In genomic region chr15:85297537-85297936, GRCh38 we compare ENCODE assay signal across 13 cellular contexts.
A peak's percentile ranks its signal among the peaks of the same experiment; 100 is the strongest.
DNase-seq lines count a peak whose midpoint lies in the region; ATAC-seq and TF ChIP-seq lines count a peak whose summit lies in the region.
"Had no signal": no experiment of that assay in that cellular context is flagged by ENCODE, and none has a peak within 500 bp of the region (broad histone marks: within the 10 kb centered on the region; RNA-seq: fewer than 3 reads in every experiment).

No MANE protein-coding gene starts in this region.

- in situ Hi-C loops in mammary epithelial cell (cut with MboI; ENCODE audit: low sequenced_read_pairs in 2 of 2), result loop anchor here in 1 of 2 donors (25.0 kb wide), 1 partner anchor 540 kb away; no protein-coding TSS in a partner anchor

- POLR2A ChIA-PET in MCF 10A (lab: Yijun Ruan, JAX), result interaction anchor here (1.2 kb wide), 1 partner anchor 34 kb away, joined by 6 read pairs; no protein-coding TSS in a partner anchor

- DNase-seq in mammary epithelial cell (no peak), MCF 10A (ENCODE audit: unreplicated experiment) (no peak), NCI-H82 (lab: John Stamatoyannopoulos, UW) (peak; percentile 76), uterus (no peak), progenitor cell of endocrine pancreas (ENCODE audit: low spot score, unreplicated experiment) (no peak)
- DNase-seq in activated CD4-positive, CD25-positive, alpha-beta regulatory T cell (lab: John Stamatoyannopoulos, UW), result no peak
- DNase-seq: DMS 273 treated with DMSO at 0.1 percent for 48 hours, MM.1S, NCI-H1105 treated with DMSO at 0.1 percent for 48 hours, NCI-H187, NCI-H526 treated with DMSO at 0.1 percent for 48 hours had no signal

- dilution Hi-C loops in mammary epithelial cell (cut with HindIII; ENCODE audit: low sequenced_read_pairs), result no loop called here

- H3K4me1 ChIP-seq in mammary epithelial cell (ENCODE audit: insufficient read depth, low read length) (peaks cover 7% of the 10 kb centered on the region), uterus (no peaks in the 10 kb centered on the region)

- H3K27ac ChIP-seq in mammary epithelial cell (ENCODE audit: insufficient read depth, low read depth, low read length) (no peak overlapping the region), uterus (peak overlapping the region; percentile 67)

- peaks cover 11% of the 10 kb centered on the region for H3K4me1 Mint-ChIP-seq in MCF 10A (ENCODE audit: insufficient read depth, unreplicated experiment)
- H3K4me1 Mint-ChIP-seq in activated T-helper 17 cell treated with anti-CD3 and anti-CD28 coated beads, Interleukin-2, amount 50 U/mL, for 72 hours, result peaks cover 12% of the 10 kb centered on the region
- H3K4me1 Mint-ChIP-seq in progenitor cell of endocrine pancreas (ENCODE audit: low read depth), result peaks cover 6% of the 10 kb centered on the region

- WGBS in mammary epithelial cell (ENCODE audit: low coverage, missing lambda C conversion rate), result 97% methylated on average over 7 of the region's 7 CpGs

- no TSS peak for BruUV-seq in mammary epithelial cell (replicated peaks; lab: Mats Ljungman, UMichigan)
- BruUV-seq in MCF 10A (replicated peaks; lab: Mats Ljungman, UMichigan), result no TSS peak

- H4K20me1 ChIP-seq in mammary epithelial cell (ENCODE audit: insufficient read depth, low read length), result no peaks in the 10 kb centered on the region

- no peak for TF ChIP-seq POLR2A in uterus (IDR thresholded peaks at IDR 0.05)

- TF ChIP-seq CTCF in mammary epithelial cell (conservative IDR thresholded peaks at IDR 0.05 in 1 of 2, IDR thresholded peaks at IDR 0.05 in 1 of 2; ENCODE audit: extremely low read depth in 1 of 2, insufficient read depth in 1 of 2, low read depth in 1 of 2, low read length in 2 of 2), result no peak
- TF ChIP-seq CTCF in MCF 10A (IDR thresholded peaks at IDR 0.05; ENCODE audit: unreplicated experiment), result no peak
- no peak for TF ChIP-seq CTCF in uterus (IDR thresholded peaks at IDR 0.05)
- no peak for TF ChIP-seq CTCF in progenitor cell of endocrine pancreas (IDR thresholded peaks at IDR 0.05; ENCODE audit: unreplicated experiment)

- no peaks in the 10 kb centered on the region for H3K36me3 ChIP-seq in mammary epithelial cell (ENCODE audit: insufficient read depth, low read length)
- H3K36me3 ChIP-seq in uterus, result no peaks in the 10 kb centered on the region

- CTCF ChIA-PET in mammary epithelial cell (lab: Charles Lee; ENCODE audit: low non-redundant PET), result no interaction called here
- CTCF ChIA-PET in MCF 10A (lab: Yijun Ruan, JAX), result interaction anchor here (0.8 to 4.2 kb wide), 16 partner anchors 9 to 543 kb away, joined by 3 to 39 read pairs (median 4); no protein-coding TSS in a partner anchor

- H3K27me3 Mint-ChIP-seq in MCF 10A (ENCODE audit: insufficient read depth, unreplicated experiment) (no peaks in the 10 kb centered on the region), progenitor cell of endocrine pancreas (peaks cover 8% of the 10 kb centered on the region)
- H3K27me3 Mint-ChIP-seq in activated T-helper 17 cell treated with anti-CD3 and anti-CD28 coated beads, Interleukin-2, amount 50 U/mL, for 72 hours, result no peaks in the 10 kb centered on the region

- no peaks in the 10 kb centered on the region for H3K79me2 ChIP-seq in mammary epithelial cell (ENCODE audit: insufficient read depth, low read length)

- H3K9me3 Mint-ChIP-seq in MCF 10A (ENCODE audit: unreplicated experiment), result no peaks in the 10 kb centered on the region
- H3K9me3 Mint-ChIP-seq in activated T-helper 17 cell treated with anti-CD3 and anti-CD28 coated beads, Interleukin-2, amount 50 U/mL, for 72 hours, result no peaks in the 10 kb centered on the region
- no peaks in the 10 kb centered on the region for H3K9me3 Mint-ChIP-seq in progenitor cell of endocrine pancreas (ENCODE audit: low read depth)

- H3K27me3 ChIP-seq in mammary epithelial cell (ENCODE audit: insufficient read depth, low read length) (no peaks in the 10 kb centered on the region), uterus (no peaks in the 10 kb centered on the region)

- H3K4me3 ChIP-seq in mammary epithelial cell (replicated peaks in 1 of 3; ENCODE audit: insufficient read depth in 1 of 3, low read depth in 2 of 3, low read length in 3 of 3) (no peak overlapping the region), uterus (no peak overlapping the region)

- H3K27ac Mint-ChIP-seq in MCF 10A (ENCODE audit: low read depth, unreplicated experiment) (no peak overlapping the region), progenitor cell of endocrine pancreas (no peak overlapping the region)
- H3K27ac Mint-ChIP-seq in activated T-helper 17 cell treated with anti-CD3 and anti-CD28 coated beads, Interleukin-2, amount 50 U/mL, for 72 hours, result no peak overlapping the region

- H3K9me3 ChIP-seq in mammary epithelial cell (replicated peaks; ENCODE audit: insufficient read depth, low read length) (no peaks in the 10 kb centered on the region), uterus (no peaks in the 10 kb centered on the region)

- peak overlapping the region; percentile 65 for H3K4me2 ChIP-seq in mammary epithelial cell (ENCODE audit: insufficient read depth, low read depth, low read length)

- intact Hi-C loops in mammary epithelial cell (cut with micrococcal nuclease), result loop anchor here (5.0 kb wide), 1 partner anchor 430 kb away; no protein-coding TSS in a partner anchor
- intact Hi-C loops in MCF 10A (cut with micrococcal nuclease), result loop anchor here (5.0 kb wide), 1 partner anchor 35 kb away; no protein-coding TSS in a partner anchor
- intact Hi-C loops in uterus (cut with DNase I; ENCODE audit: low total_unique reads), result no loop called here

- H3K9ac ChIP-seq in mammary epithelial cell (ENCODE audit: insufficient read depth, low read length), result no peak overlapping the region

- H3K36me3 Mint-ChIP-seq in MCF 10A (ENCODE audit: insufficient read depth, unreplicated experiment), result no peaks in the 10 kb centered on the region
- no peaks in the 10 kb centered on the region for H3K36me3 Mint-ChIP-seq in activated T-helper 17 cell treated with anti-CD3 and anti-CD28 coated beads, Interleukin-2, amount 50 U/mL, for 72 hours (ENCODE audit: low read depth)
- H3K36me3 Mint-ChIP-seq in progenitor cell of endocrine pancreas (ENCODE audit: insufficient read depth), result no peaks in the 10 kb centered on the region

- no peak overlapping the region for H3K4me3 Mint-ChIP-seq in MCF 10A (ENCODE audit: unreplicated experiment)
- peak overlapping the region; percentile 66 for H3K4me3 Mint-ChIP-seq in activated T-helper 17 cell treated with anti-CD3 and anti-CD28 coated beads, Interleukin-2, amount 50 U/mL, for 72 hours
- no peak overlapping the region for H3K4me3 Mint-ChIP-seq in progenitor cell of endocrine pancreas (ENCODE audit: low read depth)

- peak overlapping the region; percentile 95 for H2AFZ ChIP-seq in mammary epithelial cell (ENCODE audit: low read depth, low read length)

- no peak for ATAC-seq in activated T-helper 17 cell treated with anti-CD3 and anti-CD28 coated beads, Interleukin-2, amount 50 U/mL, for 72 hours (replicated peaks)
- ATAC-seq in GM21367 (IDR thresholded peaks at IDR 0.05; ENCODE audit: unreplicated experiment), result no peak
